In genomic region chrX:52271212-52271611, GRCh38 we compare ENCODE assay signal across 13 cellular contexts.
DNase-seq lines count a peak whose midpoint lies in the region; ATAC-seq and TF ChIP-seq lines count a peak whose summit lies in the region.
"Had no signal": no experiment of that assay in that cellular context is flagged by ENCODE, and none has a peak within 500 bp of the region (broad histone marks: within the 10 kb centered on the region; RNA-seq: fewer than 3 reads in every experiment).

No MANE protein-coding gene starts in this region.

- ATAC-seq in omental fat pad (ENCODE audit: low FRiP score), result no peak
- ATAC-seq: left ventricle myocardium superior had no signal

- H3K4me3 ChIP-seq in AG09309 (ENCODE audit: control insufficient read depth, low read depth, low read length), result no peak overlapping the region
- H3K4me3 ChIP-seq in SK-N-MC, result no peak overlapping the region
- H3K4me3 ChIP-seq in foreskin fibroblast (ENCODE audit: low read depth in 1 of 2, low read length in 2 of 2), result no peak overlapping the region
- H3K4me3 ChIP-seq: sigmoid colon, stomach had no signal

- peak overlapping the region; percentile 78 for H3K27ac ChIP-seq in SK-N-MC
- H3K27ac ChIP-seq: sigmoid colon, stomach had no signal

- no peaks in the 10 kb centered on the region for H3K9me3 ChIP-seq in SK-N-MC (ENCODE audit: low read depth, low read length)
- H3K9me3 ChIP-seq: sigmoid colon, stomach had no signal

- no peaks in the 10 kb centered on the region for H3K36me3 ChIP-seq in SK-N-MC (ENCODE audit: insufficient read depth, low read length)
- H3K36me3 ChIP-seq: sigmoid colon, stomach had no signal

- DNase-seq in AG09309 (ENCODE audit: low read depth), result no peak
- DNase-seq in GM13977 (ENCODE audit: low spot score), result no peak
- DNase-seq in SK-N-MC (ENCODE audit: low read depth, low spot score), result peak; percentile 28
- DNase-seq in foreskin fibroblast, result peak; percentile 0 to 11
- DNase-seq in midbrain (lab: John Stamatoyannopoulos, UW), result no peak
- no peak for DNase-seq in NCI-H2029 (lab: John Stamatoyannopoulos, UW)
- DNase-seq in GM19240 (ENCODE audit: insufficient read length, low spot score), result no peak
- DNase-seq in omental fat pad (ENCODE audit: low spot score), result no peak
- DNase-seq: DMS53, left ventricle myocardium superior, NCI-H774, sigmoid colon, stomach had no signal

- TF ChIP-seq CTCF in AG09309 (IDR thresholded peaks at IDR 0.05; ENCODE audit: control insufficient read depth, insufficient read depth, low read depth, low read length, missing control alignments), result peak; percentile 30
- TF ChIP-seq CTCF in GM13977 (IDR thresholded peaks at IDR 0.05; ENCODE audit: extremely low read depth, insufficient read depth, missing control alignments), result peak; percentile 41
- peak; percentile 8 for TF ChIP-seq CTCF in foreskin fibroblast (IDR thresholded peaks at IDR 0.05; ENCODE audit: low read depth, low read length)
- no peak for TF ChIP-seq CTCF in omental fat pad (IDR thresholded peaks at IDR 0.05)

- H3K9ac ChIP-seq in SK-N-MC (ENCODE audit: insufficient read length), result no peak overlapping the region

- in situ Hi-C loops in GM13977 (cut with MboI; ENCODE audit: low pct_unique_long_range_greater_than_20kb, low sequenced_read_pairs, unreplicated experiment), result loop anchor here (25.0 kb wide), 1 partner anchor 659 kb away; the partner anchor contains the start of gene CENPVL3

Comparison
In these comparisons a context has a peak if more than half of its experiments do, and no peak if none do; other contexts are left out.
1. DNase-seq: peak in SK-N-MC (single experiment) and foreskin fibroblast (2 of 2); none in AG09309 (single experiment), GM13977 (single experiment), midbrain (single experiment), NCI-H2029 (single experiment), GM19240 (single experiment) and omental fat pad (single experiment).
2. CTCF ChIP-seq: peak in AG09309 (single experiment), GM13977 (single experiment) and foreskin fibroblast (single experiment); none in omental fat pad (0 of 3).